Comparison of ENCODE assay signal across 11 cellular contexts in genomic region chr14:34029921-34030334, GRCh38.
A peak's percentile ranks its signal among the peaks of the same experiment; 100 is the strongest.
DNase-seq lines count a peak whose midpoint lies in the region; ATAC-seq, FAIRE-seq and TF ChIP-seq lines count a peak whose summit lies in the region.
"Had no signal": no experiment of that assay in that cellular context is flagged by ENCODE, and none has a peak within 500 bp of the region (broad histone marks: within the 10 kb centered on the region; RNA-seq: fewer than 3 reads in every experiment).

No MANE protein-coding gene starts in this region.

- no peak for ATAC-seq in HG03342 (IDR thresholded peaks at IDR 0.05; ENCODE audit: unreplicated experiment)
- no peak for ATAC-seq in HG03571 (IDR thresholded peaks at IDR 0.05; ENCODE audit: unreplicated experiment)
- ATAC-seq: CD8-positive, alpha-beta T cell had no signal

- peak overlapping the region in 1 of 2 experiments; percentile 37; a peak in 1 of 4 replicates for H3K4me2 ChIP-seq in H1 (ENCODE audit: insufficient read depth in 1 of 2, low read depth in 2 of 2, low read length in 2 of 2)

- H3K4me3 ChIP-seq in H1 (ENCODE audit: extremely low read depth in 1 of 4, insufficient read depth in 2 of 4, low read depth in 3 of 4, low read length in 4 of 4) (no peak overlapping the region), stomach (no peak overlapping the region)

- TF ChIP-seq RAD21 in H1 (IDR thresholded peaks at IDR 0.05 in 1 of 2, conservative IDR thresholded peaks at IDR 0.05 in 1 of 2; ENCODE audit: low read depth in 2 of 2, low read length in 2 of 2) = no peak

- H4K20me1 ChIP-seq in H1 (replicated peaks in 1 of 2; ENCODE audit: control insufficient read depth in 1 of 2, insufficient read depth in 2 of 2, low read length in 2 of 2) = no peaks in the 10 kb centered on the region

- no peaks in the 10 kb centered on the region for H3K79me2 ChIP-seq in H1 (ENCODE audit: control insufficient read depth in 1 of 2, insufficient read depth in 2 of 2, low read length in 2 of 2)

- peak overlapping the region; percentile 52; the same call in 1 of the 2 replicates for H2BK5ac ChIP-seq in H1 (ENCODE audit: low read depth, low read length)

- H2BK120ac ChIP-seq in H1 (replicated peaks; ENCODE audit: low read depth, low read length) = no peak overlapping the region

- no peak overlapping the region for H4K91ac ChIP-seq in H1 (replicated peaks; ENCODE audit: insufficient read length, low read length)

- H2AFZ ChIP-seq in H1 (ENCODE audit: low read length) = peak overlapping the region; percentile 96

- H2BK20ac ChIP-seq in H1 (ENCODE audit: low read length) = no peak overlapping the region

- POLR2A ChIA-PET in HEK293T (lab: Yijun Ruan, JAX) = no interaction called here
- POLR2A ChIA-PET in H1 (lab: Charles Lee; ENCODE audit: partially characterized antibody) = no interaction called here

- TF ChIP-seq POLR2A in H1 (IDR thresholded peaks at IDR 0.05; ENCODE audit: control extremely low read depth in 1 of 2, low read depth in 2 of 2, low read length in 2 of 2) = no peak
- no peak for TF ChIP-seq POLR2A in stomach (IDR thresholded peaks at IDR 0.05)

- H2BK15ac ChIP-seq in H1 (ENCODE audit: low read length) = no peak overlapping the region

- H3K18ac ChIP-seq in H1 (ENCODE audit: extremely low read depth, low read length) = peak overlapping the region; percentile 65; the same call in 1 of the 2 replicates

- FAIRE-seq in H1 (lab: Jason Lieb, UNC) = no peak

- H3K4ac ChIP-seq in H1 (replicated peaks; ENCODE audit: insufficient read length, low read depth, low read length) = no peak overlapping the region

- no peak overlapping the region for H4K5ac ChIP-seq in H1 (ENCODE audit: insufficient read length, low read depth, low read length)

- no peak overlapping the region for H3K9ac ChIP-seq in H1 (replicated peaks in 1 of 4; ENCODE audit: extremely low read depth in 1 of 4, low read depth in 3 of 4, low read length in 3 of 4)

- 81% methylated on average over 6 of the region's 6 CpGs; no CpG with 5 or more reads in 1 of the 2 experiments for WGBS in H1 (ENCODE audit: extremely low coverage in 1 of 2, insufficient coverage in 1 of 2, insufficient read length in 1 of 2, insufficient replicate concordance in 2 of 2, low coverage in 1 of 2, low lambda C conversion rate in 2 of 2, missing lambda C conversion rate in 1 of 2), 2 experiments
- 22 to 42% (median 35%) methylated on average over 6 of the region's 6 CpGs for WGBS in stomach, 5 donors

- no peak overlapping the region for H3K56ac ChIP-seq in H1 (replicated peaks; ENCODE audit: insufficient read length, low read depth, low read length)

- no peaks in the 10 kb centered on the region for H3K36me3 ChIP-seq in H1 (ENCODE audit: control insufficient read depth in 2 of 4, insufficient read depth in 4 of 4, low read length in 3 of 4)
- H3K36me3 ChIP-seq in stomach = no peaks in the 10 kb centered on the region

- H3K27ac ChIP-seq in H1 (ENCODE audit: low read depth, low read length) = no peak overlapping the region
- peak overlapping the region; percentile 8 to 81 (median 69) for H3K27ac ChIP-seq in stomach

- 0 out of 2 replicates have a peak overlapping the region, but pooled peaks have one; percentile 60 for H2BK12ac ChIP-seq in H1 (ENCODE audit: low read depth, low read length)

- no peak overlapping the region for H3K14ac ChIP-seq in H1 (ENCODE audit: insufficient read length)

- DNase-seq in HEK293T (ENCODE audit: extremely low spot score) (peak; percentile 27), H1 (ENCODE audit: low read depth in 1 of 2, low spot score in 2 of 2) (peak in 1 of 2 experiments; percentile 47), left kidney (ENCODE audit: low read depth, low spot score) (peak; percentile 48), stomach (peak; percentile 47), Kasumi-1 (lab: John Stamatoyannopoulos, UW) (no peak), HPDE6-E6E7 (ENCODE audit: extremely low spot score) (no peak)
- DNase-seq: CD8-positive, alpha-beta T cell; RPMI8226; stimulated activated CD4-positive, alpha-beta T cell treated with anti-CD3 and anti-CD28 coated beads, Interleukin-15, amount 100 ng/mL, for 24 hours had no signal

- intact Hi-C loops in stomach (cut with DNase I; ENCODE audit: low total_unique reads) = no loop called here

- no peaks in the 10 kb centered on the region for H3K23me2 ChIP-seq in H1 (ENCODE audit: low read depth, low read length)

- H3K27me3 ChIP-seq in H1 (replicated peaks in 1 of 4; ENCODE audit: control insufficient read depth in 3 of 4, extremely low read depth in 1 of 4, insufficient read depth in 3 of 4, low read length in 3 of 4) (no peaks in the 10 kb centered on the region), stomach (no peaks in the 10 kb centered on the region)

- CTCF ChIA-PET in HEK293T (lab: Yijun Ruan, JAX) = no interaction called here
- CTCF ChIA-PET in H1 (lab: Charles Lee; ENCODE audit: partially characterized antibody) = interaction anchor here (2.0 kb wide), 1 partner anchor 181 kb away, joined by 6 read pairs; no protein-coding TSS in a partner anchor

- TF ChIP-seq CTCF in H1 (IDR thresholded peaks at IDR 0.05; ENCODE audit: control extremely low read depth in 1 of 3, insufficient read depth in 1 of 3, low read depth in 1 of 3, low read length in 3 of 3) = no peak
- no peak for TF ChIP-seq CTCF in stomach (IDR thresholded peaks at IDR 0.05)

- no peaks in the 10 kb centered on the region for H3K9me3 ChIP-seq in H1 (ENCODE audit: insufficient read depth in 2 of 2, low read depth in 1 of 2, low read length in 1 of 2)
- no peaks in the 10 kb centered on the region for H3K9me3 ChIP-seq in stomach

- H3K23ac ChIP-seq in H1 (ENCODE audit: insufficient read length) = no peak overlapping the region

- H3K4me1 ChIP-seq in H1 (replicated peaks in 1 of 4; ENCODE audit: control insufficient read depth in 3 of 4, insufficient read depth in 4 of 4, low read length in 3 of 4) (peaks cover 0 to 4% (median 4%) of the 10 kb centered on the region in 4 experiments; a peak in 4 of 7 replicates), stomach (peaks cover 6 to 33% (median 20%) of the 10 kb centered on the region in 4 donors)

- TF ChIP-seq EP300 in H1 (IDR thresholded peaks at IDR 0.05; ENCODE audit: borderline replicate concordance in 1 of 2, low read depth in 2 of 2, low read length in 2 of 2) = no peak
- no peak for TF ChIP-seq EP300 in stomach (IDR thresholded peaks at IDR 0.05)

- no peak overlapping the region for H4K8ac ChIP-seq in H1 (ENCODE audit: extremely low read depth, insufficient read depth, low read length)

- no peak overlapping the region for H2AK5ac ChIP-seq in H1 (ENCODE audit: low read depth, low read length)

- H3K79me1 ChIP-seq in H1 (ENCODE audit: low read depth, low read length) = no peaks in the 10 kb centered on the region

TF ChIP-seq in HEK293T, 16 proteins besides CTCF, POLR2A, EP300 and RAD21 (continues in another document):
- TF ChIP-seq FOXK2 (IDR thresholded peaks at IDR 0.05) = no peak
- no peak for TF ChIP-seq FOXA1 (IDR thresholded peaks at IDR 0.05)
- TF ChIP-seq FOXM1 (IDR thresholded peaks at IDR 0.05; ENCODE audit: borderline replicate concordance) = no peak
- TF ChIP-seq ARNT (IDR thresholded peaks at IDR 0.05) = no peak
- no peak for TF ChIP-seq CTBP1 (IDR thresholded peaks at IDR 0.05; ENCODE audit: borderline replicate concordance)
- no peak for TF ChIP-seq ELF4 (IDR thresholded peaks at IDR 0.05)
- TF ChIP-seq NFRKB (IDR thresholded peaks at IDR 0.05) = no peak
- TF ChIP-seq SUZ12 (IDR thresholded peaks at IDR 0.05) = no peak
- no peak for TF ChIP-seq L3MBTL2 (conservative IDR thresholded peaks at IDR 0.05)
- TF ChIP-seq HDGF (IDR thresholded peaks at IDR 0.05; ENCODE audit: borderline replicate concordance) = no peak
- no peak for TF ChIP-seq PKNOX1 (IDR thresholded peaks at IDR 0.05)
- no peak for TF ChIP-seq LEF1 (IDR thresholded peaks at IDR 0.05; ENCODE audit: borderline replicate concordance)
- TF ChIP-seq TARDBP (IDR thresholded peaks at IDR 0.05) = no peak
- no peak for TF ChIP-seq ZNF384 (IDR thresholded peaks at IDR 0.05)
- TF ChIP-seq SP1 (IDR thresholded peaks at IDR 0.05) = no peak

TF ChIP-seq in H1, 55 proteins besides CTCF, POLR2A, EP300 and RAD21:
- TF ChIP-seq BCL11A (IDR thresholded peaks at IDR 0.05; ENCODE audit: low read depth in 2 of 2, low read length in 2 of 2) = no peak
- TF ChIP-seq CHD2 (IDR thresholded peaks at IDR 0.05; ENCODE audit: low read length) = no peak
- TF ChIP-seq HDAC2 (IDR thresholded peaks at IDR 0.05; ENCODE audit: borderline replicate concordance in 1 of 2, low read depth in 2 of 2, low read length in 2 of 2) = no peak
- TF ChIP-seq SUZ12 (IDR thresholded peaks at IDR 0.05; ENCODE audit: low read length) = no peak
- no peak for TF ChIP-seq EZH2 (IDR thresholded peaks at IDR 0.05; ENCODE audit: low read depth, low read length, severe bottlenecking)

Comparison
In these comparisons a context has a peak if more than half of its experiments do, and no peak if none do; other contexts are left out.
1. DNase-seq: peak in HEK293T (single experiment), left kidney (single experiment) and stomach (single experiment); none in Kasumi-1 (0 of 2) and HPDE6-E6E7 (single experiment).